Comparison of ENCODE assay signal across 25 cellular contexts in genomic region chr5:51997908-51998307, GRCh38.
DNase-seq lines count a peak whose midpoint lies in the region; ATAC-seq and TF ChIP-seq lines count a peak whose summit lies in the region.
"Had no signal": no experiment of that assay in that cellular context is flagged by ENCODE, and none has a peak within 500 bp of the region (broad histone marks: within the 10 kb centered on the region; RNA-seq: fewer than 3 reads in every experiment).

No MANE protein-coding gene starts in this region.

- ATAC-seq in HG02610 (IDR thresholded peaks at IDR 0.05; ENCODE audit: unreplicated experiment), result no peak
- ATAC-seq: foreskin keratinocyte; left cardiac atrium; stimulated activated naive B cell treated with anti-CD40 and anti-IgM and Interleukin-4, amounts not matched to agents 10 μg/mL and 1 μg/mL and 100 μg/mL, for 72 hours; upper lobe of right lung had no signal

- H3K4me3 ChIP-seq in BE2C (ENCODE audit: low read depth, low read length), result no peak overlapping the region
- no peak overlapping the region for H3K4me3 ChIP-seq in effector memory CD4-positive, alpha-beta T cell (ENCODE audit: insufficient read depth, low read depth, low read length, poor library complexity, severe bottlenecking)
- H3K4me3 ChIP-seq: ascending aorta, esophagus muscularis mucosa, HAP-1, suprapubic skin, upper lobe of right lung had no signal

- no peak overlapping the region for H3K27ac ChIP-seq in effector memory CD4-positive, alpha-beta T cell (ENCODE audit: insufficient read depth, low read length, poor library complexity, severe bottlenecking)
- H3K27ac ChIP-seq: ascending aorta, esophagus muscularis mucosa, foreskin keratinocyte, HL-60, suprapubic skin, upper lobe of right lung had no signal

- H3K4me1 ChIP-seq in BE2C, result peaks cover 37% of the 10 kb centered on the region
- H3K4me1 ChIP-seq in effector memory CD4-positive, alpha-beta T cell (ENCODE audit: control insufficient read depth, insufficient read depth, low read length, poor library complexity, severe bottlenecking), result no peaks in the 10 kb centered on the region
- H3K4me1 ChIP-seq: ascending aorta, esophagus muscularis mucosa, foreskin keratinocyte, suprapubic skin, upper lobe of right lung had no signal

- H3K27me3 ChIP-seq in BE2C, result no peaks in the 10 kb centered on the region
- H3K27me3 ChIP-seq in effector memory CD4-positive, alpha-beta T cell (replicated peaks; ENCODE audit: control insufficient read depth, insufficient read depth, low read length, poor library complexity, severe bottlenecking), result no peaks in the 10 kb centered on the region
- H3K27me3 ChIP-seq: ascending aorta, esophagus muscularis mucosa, foreskin keratinocyte, suprapubic skin, upper lobe of right lung had no signal

- no peaks in the 10 kb centered on the region for H3K36me3 ChIP-seq in BE2C
- no peaks in the 10 kb centered on the region for H3K36me3 ChIP-seq in effector memory CD4-positive, alpha-beta T cell (ENCODE audit: control insufficient read depth, insufficient read depth, low read length)
- H3K36me3 ChIP-seq: ascending aorta, esophagus muscularis mucosa, HAP-1, suprapubic skin, upper lobe of right lung had no signal

- no peaks in the 10 kb centered on the region for H3K9me3 ChIP-seq in BE2C
- no peaks in the 10 kb centered on the region for H3K9me3 ChIP-seq in effector memory CD4-positive, alpha-beta T cell (ENCODE audit: control insufficient read depth, low read length)
- H3K9me3 ChIP-seq: ascending aorta, esophagus muscularis mucosa, HAP-1, suprapubic skin, upper lobe of right lung had no signal

- DNase-seq in BE2C (peak; percentile 84), NCI-H146 treated with DMSO at 0.1 percent for 48 hours (lab: John Stamatoyannopoulos, UW; ENCODE audit: unreplicated experiment) (peak; percentile 67), NCI-H69 (lab: John Stamatoyannopoulos, UW) (peak; percentile 99), ecto neural progenitor cell (ENCODE audit: low spot score) (peak; percentile 44), COLO829 (ENCODE audit: low spot score) (no peak), SIG-M5 (lab: John Stamatoyannopoulos, UW) (no peak)
- no peak for DNase-seq in effector memory CD4-positive, alpha-beta T cell
- DNase-seq: activated CD4-positive, alpha-beta T cell treated with anti-CD3 and anti-CD28 coated beads for 4 hours; activated CD8-positive, alpha-beta memory T cell treated with anti-CD3 and anti-CD28 coated beads for 24 hours; activated effector memory CD4-positive, alpha-beta T cell treated with anti-CD3 and anti-CD28 coated beads, Interleukin-2, amount 50 U/mL, for 16 hours; activated naive CD8-positive, alpha-beta T cell treated with anti-CD3 and anti-CD28 coated beads, Interleukin-2, amount 10 ng/mL, durations not matched to agents 7 days and 5 days; cortex of kidney; foreskin keratinocyte; left cardiac atrium; NCI-H187 treated with DMSO at 0.1 percent for 48 hours; NCI-H446 treated with DMSO at 0.1 percent for 48 hours; stimulated activated CD4-positive, alpha-beta T cell treated with anti-CD3 and anti-CD28 coated beads, Interleukin-15, amount 100 ng/mL, for 24 hours; stimulated activated naive B cell treated with anti-CD40 and anti-IgM and Interleukin-4, amounts not matched to agents 10 μg/mL and 1 μg/mL and 100 μg/mL, for 72 hours; upper lobe of right lung had no signal

- no peak for TF ChIP-seq CTCF in BE2C (IDR thresholded peaks at IDR 0.05; ENCODE audit: low read depth, low read length)

Comparison
In these comparisons a context has a peak if more than half of its experiments do, and no peak if none do; other contexts are left out.
1. DNase-seq: peak in BE2C (single experiment), NCI-H146 treated with DMSO at 0.1 percent for 48 hours (single experiment), NCI-H69 (single experiment) and ecto neural progenitor cell (single experiment); none in effector memory CD4-positive, alpha-beta T cell (0 of 3), COLO829 (single experiment) and SIG-M5 (single experiment).